In the genomic region with DNA sequence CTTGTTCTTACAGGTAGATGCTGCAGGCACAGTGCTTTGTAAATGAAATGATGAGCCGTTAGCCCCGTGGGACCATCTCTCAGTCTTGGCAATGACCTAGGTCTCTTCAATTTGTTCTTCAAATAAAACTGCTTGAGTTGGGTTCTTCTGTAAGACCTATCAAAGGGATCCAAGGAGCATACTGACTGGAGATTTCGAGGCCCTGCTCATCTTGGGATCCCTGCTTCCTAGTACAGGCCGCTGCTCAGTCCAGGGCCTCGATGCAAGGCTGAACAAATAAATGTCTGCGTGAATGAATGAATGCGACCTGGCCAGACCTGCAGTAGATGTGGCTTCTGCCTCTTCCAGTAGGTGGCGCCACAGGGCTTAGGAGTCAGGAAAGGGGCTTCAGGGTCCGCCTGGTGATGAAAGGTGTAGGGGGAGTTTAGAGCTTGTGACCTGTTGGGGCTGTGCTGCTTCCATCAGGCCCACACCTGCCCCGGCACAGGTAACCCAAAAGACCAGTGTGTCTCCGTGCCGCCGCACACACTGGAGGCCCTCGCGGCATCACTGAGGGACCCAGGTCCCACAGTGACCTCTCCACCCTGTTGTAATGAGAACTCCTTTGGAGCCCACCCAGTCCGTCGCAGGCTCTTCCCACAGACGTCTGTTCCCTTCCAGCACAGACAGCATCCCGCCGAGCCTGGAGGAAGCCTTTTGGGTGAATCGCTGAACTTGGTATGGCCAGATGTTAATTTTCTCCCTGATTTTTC, we compare ENCODE assay signal across 8 cellular contexts. TPM values are rescaled to one million over a fixed set of nuclear protein-coding genes. Genes with fewer than 3 reads are reported as not detected.
DNase-seq lines count a peak whose midpoint lies in the region; ATAC-seq and TF ChIP-seq lines count a peak whose summit lies in the region.

No MANE protein-coding gene starts in this region.

- no peaks in the 10 kb centered on the region for H4K20me1 ChIP-seq in GM23338 (replicated peaks; ENCODE audit: insufficient read depth)

- no peak overlapping the region for H3K27ac Mint-ChIP-seq in GM23338

- peak overlapping the region; percentile 67; the same call in 1 of the 2 replicates for H2AFZ ChIP-seq in GM23338

- H3K27me3 ChIP-seq in GM23338 (ENCODE audit: insufficient read depth) (peaks cover 42% of the 10 kb centered on the region), ascending aorta (no peaks in the 10 kb centered on the region)

- no peaks in the 10 kb centered on the region; the same call in 1 of the 2 replicates for H3K36me3 ChIP-seq in GM23338 (ENCODE audit: insufficient read depth)
- H3K36me3 ChIP-seq in ascending aorta: no peaks in the 10 kb centered on the region

- no peak overlapping the region for H3K4me2 ChIP-seq in GM23338

- H3K79me2 ChIP-seq in GM23338 (replicated peaks; ENCODE audit: insufficient read depth): no peaks in the 10 kb centered on the region

- H3F3A ChIP-seq in GM23338 (replicated peaks; ENCODE audit: low read depth): peaks cover 3% of the 10 kb centered on the region; the same call in 1 of the 2 replicates

- peak; percentile 80 for ATAC-seq in GM23338
- no peak for ATAC-seq in HG03175 (IDR thresholded peaks at IDR 0.05; ENCODE audit: unreplicated experiment)
- no peak for ATAC-seq in GM18502 (IDR thresholded peaks at IDR 0.05; ENCODE audit: poor library complexity, unreplicated experiment)

- intact Hi-C loops in ascending aorta (cut with DNase I): loop anchor here (2.0 to 5.0 kb wide), 3 partner anchors 58 to 216 kb away; no protein-coding TSS in a partner anchor

- H3K4me3 ChIP-seq in GM23338: no peak overlapping the region
- H3K4me3 ChIP-seq in ascending aorta: peak overlapping the region in 1 of 2 donors; percentile 99

- H3K4me3 Mint-ChIP-seq in GM23338: no peak overlapping the region

- TF ChIP-seq CTCF in GM23338 (conservative IDR thresholded peaks at IDR 0.05; ENCODE audit: low read depth in 2 of 2): peak; percentile 93 to 99
- peak; percentile 89 to 91 (median 90) for TF ChIP-seq CTCF in ascending aorta (IDR thresholded peaks at IDR 0.05)

- H3K4me1 ChIP-seq in GM23338 (ENCODE audit: insufficient read depth): peaks cover 19% of the 10 kb centered on the region
- peaks cover 12 to 41% of the 10 kb centered on the region in 2 donors for H3K4me1 ChIP-seq in ascending aorta

- DNase-seq in AML-193 (lab: John Stamatoyannopoulos, UW) (peak; percentile 18 to 38), GM23338 (ENCODE audit: low spot score) (peak; percentile 97), NCI-H82 (lab: John Stamatoyannopoulos, UW) (peak; percentile 95), ascending aorta (ENCODE audit: low spot score in 2 of 2) (peak in 1 of 2 donors; percentile 81), iPS DF 4.7 (ENCODE audit: extremely low read depth, low spot score) (peak; percentile 85)
- DNase-seq in stimulated activated CD4-positive, alpha-beta T cell treated with anti-CD3 and anti-CD28 coated beads, Interleukin-1b, Interleukin-23, amount 100 ng/mL, for 48 hours: peak; percentile 48

- H3K9me2 ChIP-seq in GM23338 (ENCODE audit: insufficient read depth): no peaks in the 10 kb centered on the region

- H3K9me3 Mint-ChIP-seq in GM23338: no peaks in the 10 kb centered on the region; the same call in 2 of the 3 replicates

- no peaks in the 10 kb centered on the region for H3K9me3 ChIP-seq in ascending aorta

- no peaks in the 10 kb centered on the region; the same call in 2 of the 3 replicates for H3K36me3 Mint-ChIP-seq in GM23338 (ENCODE audit: low read depth)

- H3K27me3 Mint-ChIP-seq in GM23338 (ENCODE audit: insufficient read depth, low read depth, poor library complexity): peaks cover 33% of the 10 kb centered on the region

- H3K4me1 Mint-ChIP-seq in GM23338: peaks cover 30% of the 10 kb centered on the region

- H3K27ac ChIP-seq in GM23338 (ENCODE audit: low read depth) (no peak overlapping the region), ascending aorta (peak overlapping the region; percentile 77 to 99)

TF ChIP-seq in GM23338, 12 proteins besides CTCF, POLR2A, EP300 and RAD21 (continues in another document):
- TF ChIP-seq, protein P1, sequence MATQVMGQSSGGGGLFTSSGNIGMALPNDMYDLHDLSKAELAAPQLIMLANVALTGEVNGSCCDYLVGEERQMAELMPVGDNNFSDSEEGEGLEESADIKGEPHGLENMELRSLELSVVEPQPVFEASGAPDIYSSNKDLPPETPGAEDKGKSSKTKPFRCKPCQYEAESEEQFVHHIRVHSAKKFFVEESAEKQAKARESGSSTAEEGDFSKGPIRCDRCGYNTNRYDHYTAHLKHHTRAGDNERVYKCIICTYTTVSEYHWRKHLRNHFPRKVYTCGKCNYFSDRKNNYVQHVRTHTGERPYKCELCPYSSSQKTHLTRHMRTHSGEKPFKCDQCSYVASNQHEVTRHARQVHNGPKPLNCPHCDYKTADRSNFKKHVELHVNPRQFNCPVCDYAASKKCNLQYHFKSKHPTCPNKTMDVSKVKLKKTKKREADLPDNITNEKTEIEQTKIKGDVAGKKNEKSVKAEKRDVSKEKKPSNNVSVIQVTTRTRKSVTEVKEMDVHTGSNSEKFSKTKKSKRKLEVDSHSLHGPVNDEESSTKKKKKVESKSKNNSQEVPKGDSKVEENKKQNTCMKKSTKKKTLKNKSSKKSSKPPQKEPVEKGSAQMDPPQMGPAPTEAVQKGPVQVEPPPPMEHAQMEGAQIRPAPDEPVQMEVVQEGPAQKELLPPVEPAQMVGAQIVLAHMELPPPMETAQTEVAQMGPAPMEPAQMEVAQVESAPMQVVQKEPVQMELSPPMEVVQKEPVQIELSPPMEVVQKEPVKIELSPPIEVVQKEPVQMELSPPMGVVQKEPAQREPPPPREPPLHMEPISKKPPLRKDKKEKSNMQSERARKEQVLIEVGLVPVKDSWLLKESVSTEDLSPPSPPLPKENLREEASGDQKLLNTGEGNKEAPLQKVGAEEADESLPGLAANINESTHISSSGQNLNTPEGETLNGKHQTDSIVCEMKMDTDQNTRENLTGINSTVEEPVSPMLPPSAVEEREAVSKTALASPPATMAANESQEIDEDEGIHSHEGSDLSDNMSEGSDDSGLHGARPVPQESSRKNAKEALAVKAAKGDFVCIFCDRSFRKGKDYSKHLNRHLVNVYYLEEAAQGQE (IDR thresholded peaks at IDR 0.05; ENCODE audit: unreplicated experiment): no peak
- no peak for TF ChIP-seq EZH2 (IDR thresholded peaks at IDR 0.05; ENCODE audit: low read depth, unreplicated experiment)
- no peak for TF ChIP-seq CREB1 (CRISPR knock-in tag; IDR thresholded peaks at IDR 0.05; ENCODE audit: low read depth)
- TF ChIP-seq EZH2phosphoT487 (IDR thresholded peaks at IDR 0.05; ENCODE audit: unreplicated experiment): no peak
- TF ChIP-seq ZNF331 (CRISPR knock-in tag; IDR thresholded peaks at IDR 0.05; ENCODE audit: low read depth): no peak
- no peak for TF ChIP-seq STAT1 (IDR thresholded peaks at IDR 0.05; ENCODE audit: unreplicated experiment)
- TF ChIP-seq ZNF114 (CRISPR knock-in tag; IDR thresholded peaks at IDR 0.05): no peak
- no peak for TF ChIP-seq JUNB (IDR thresholded peaks at IDR 0.05; ENCODE audit: unreplicated experiment)
- TF ChIP-seq ETS1 (IDR thresholded peaks at IDR 0.05): no peak

RNA-seq across cellular contexts. Expression of gene CACNA1C, which starts 4.4 kb away (rescaled TPM):
- total RNA-seq in GM23338 (2014; rRNA removed; shearing (Covaris generic)): 0.82 and 2.1 TPM in 2 replicates
- polyA plus RNA-seq in GM23338 (2016; fragmentation: Nextera tagmentation; extraction: Ambion mirVana): 0.26 and 0.78 TPM in 2 replicates
- total RNA-seq in ascending aorta: 102 TPM

RNA-seq across cellular contexts. Expression of gene DCP1B, which starts 53.0 kb away (rescaled TPM):
- 28.6 and 29.8 TPM in 2 replicates for total RNA-seq in GM23338 (2014; rRNA removed; shearing (Covaris generic))
- polyA plus RNA-seq in GM23338 (2016; fragmentation: Nextera tagmentation; extraction: Ambion mirVana): 18.9 and 24.4 TPM in 2 replicates
- total RNA-seq in ascending aorta: 23.3 TPM

Comparison
In these comparisons a context has a peak if more than half of its experiments do, and no peak if none do; other contexts are left out.
1. RNA of gene CACNA1C, which starts 4.4 kb away (total RNA-seq): 102 TPM in ascending aorta (single experiment); 0.82 to 2.1 TPM in GM23338; every median in the first group is over 10 times any median in the second.